In the genomic region with DNA sequence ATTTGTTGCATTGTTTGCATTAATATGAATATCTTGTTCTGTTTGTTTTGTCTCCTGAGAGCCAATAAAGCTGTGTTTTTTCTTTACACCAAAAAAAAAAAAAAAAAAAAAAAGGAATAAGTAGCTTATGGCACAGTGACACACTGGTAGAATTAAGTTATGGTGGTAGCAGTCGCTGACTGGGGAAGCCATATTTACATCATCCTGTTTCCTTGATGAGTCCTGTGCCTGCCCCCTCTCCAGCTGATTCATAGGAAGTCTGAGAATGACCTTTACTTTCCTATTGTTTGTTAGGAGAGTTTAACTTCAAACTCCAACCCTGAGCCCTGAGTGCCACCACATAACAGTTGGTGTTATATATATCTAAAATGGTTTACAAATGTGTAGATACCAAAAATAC, we compare ENCODE assay signal across 25 cellular contexts.
A peak's percentile ranks its signal among the peaks of the same experiment; 100 is the strongest.
DNase-seq lines count a peak whose midpoint lies in the region; ATAC-seq, FAIRE-seq and TF ChIP-seq lines count a peak whose summit lies in the region.
"Had no signal": no experiment of that assay in that cellular context is flagged by ENCODE, and none has a peak within 500 bp of the region (broad histone marks: within the 10 kb centered on the region; RNA-seq: fewer than 3 reads in every experiment).

No MANE protein-coding gene starts in this region.

- no TSS peak for BruUV-seq in IMR-90 (replicated peaks; lab: Mats Ljungman, UMichigan)
- no TSS peak for BruUV-seq in HepG2 (replicated peaks; lab: Mats Ljungman, UMichigan)

- WGBS in IMR-90 (ENCODE audit: extremely low coverage in 2 of 2, insufficient read length in 1 of 2), 2 experiments, result no CpG with 5 or more reads among the region's 1 CpG
- WGBS in HepG2 (ENCODE audit: low lambda C conversion rate), result 52% methylated on average over 1 of the region's 1 CpG

- dilution Hi-C loops in IMR-90 (cut with HindIII; ENCODE audit: low sequenced_read_pairs, unreplicated experiment), result no loop called here

- H3K27me3 Mint-ChIP-seq in activated naive CD8-positive, alpha-beta T cell treated with anti-CD3 and anti-CD28 coated beads, Interleukin-2, amount 50 U/mL, for 24 hours, result no peaks in the 10 kb centered on the region
- H3K27me3 Mint-ChIP-seq: activated B cell treated with CpG ODN at 0.5 μM for 24 hours; activated naive CD8-positive, alpha-beta T cell treated with anti-CD3 and anti-CD28 coated beads for 36 hours had no signal

- no peak overlapping the region for H3K9ac ChIP-seq in IMR-90 (ENCODE audit: low read depth, low read length)
- no peak overlapping the region for H3K9ac ChIP-seq in HepG2 (ENCODE audit: insufficient read depth, low read depth, low read length)
- H3K9ac ChIP-seq: KMS-11 had no signal

- no peak overlapping the region for H3K56ac ChIP-seq in IMR-90 (ENCODE audit: extremely low read depth, insufficient read depth, low read length)

- H4K20me1 ChIP-seq in IMR-90 (ENCODE audit: insufficient read depth, low read length), result no peaks in the 10 kb centered on the region
- no peaks in the 10 kb centered on the region for H4K20me1 ChIP-seq in HepG2 (ENCODE audit: insufficient read depth, low read length)

- H3K18ac ChIP-seq in IMR-90 (ENCODE audit: low read depth, low read length), result no peak overlapping the region

- no peak overlapping the region for H2BK120ac ChIP-seq in IMR-90 (ENCODE audit: low read depth, low read length)

- no peaks in the 10 kb centered on the region for H3K9me3 Mint-ChIP-seq in activated naive CD8-positive, alpha-beta T cell treated with anti-CD3 and anti-CD28 coated beads, Interleukin-2, amount 50 U/mL, for 24 hours
- H3K9me3 Mint-ChIP-seq: activated B cell treated with CpG ODN at 0.5 μM for 24 hours; activated naive CD8-positive, alpha-beta T cell treated with anti-CD3 and anti-CD28 coated beads for 36 hours had no signal

- H2AFZ ChIP-seq in IMR-90 (replicated peaks; ENCODE audit: low read length, poor library complexity) (no peak overlapping the region), HepG2 (ENCODE audit: low read length) (no peak overlapping the region)

- H3K4me3 ChIP-seq in IMR-90 (ENCODE audit: insufficient read depth, low read depth, low read length), result no peak overlapping the region
- H3K4me3 ChIP-seq in HepG2 (replicated peaks in 1 of 3; ENCODE audit: insufficient read depth in 1 of 3, low read depth in 2 of 3, low read length in 3 of 3), result no peak overlapping the region
- H3K4me3 ChIP-seq: cardiac muscle cell, SJSA1, vagina had no signal

- H3K79me2 ChIP-seq in HepG2 (ENCODE audit: insufficient read depth, low read length), result no peaks in the 10 kb centered on the region

- H2BK15ac ChIP-seq in IMR-90 (ENCODE audit: low read depth, low read length), result no peak overlapping the region

- no peak overlapping the region for H3K14ac ChIP-seq in IMR-90 (replicated peaks; ENCODE audit: low read depth, low read length)

- H3K4me3 Mint-ChIP-seq in activated naive CD8-positive, alpha-beta T cell treated with anti-CD3 and anti-CD28 coated beads, Interleukin-2, amount 50 U/mL, for 24 hours, result no peak overlapping the region
- H3K4me3 Mint-ChIP-seq: activated B cell treated with CpG ODN at 0.5 μM for 24 hours; activated CD8-positive, alpha-beta T cell treated with anti-CD3 and anti-CD28 coated beads, Interleukin-2, amount 10 ng/mL, durations not matched to agents 7 days and 5 days; activated naive CD8-positive, alpha-beta T cell treated with anti-CD3 and anti-CD28 coated beads for 36 hours had no signal

- in situ Hi-C loops in IMR-90 (cut with MboI; ENCODE audit: low sequenced_read_pairs), result no loop called here
- in situ Hi-C loops in HepG2 (cut with HindIII; ENCODE audit: extremely low pct_ligation_motif_present, low pct_unique_long_range_greater_than_20kb), result no loop called here

- H3K4me1 ChIP-seq in IMR-90 (ENCODE audit: control insufficient read depth, insufficient read depth, low read length) (peaks cover 5% of the 10 kb centered on the region), HepG2 (ENCODE audit: insufficient read depth, low read length) (no peaks in the 10 kb centered on the region)
- H3K4me1 ChIP-seq: foreskin keratinocyte, SJSA1 had no signal

- POLR2A ChIA-PET in IMR-90 (lab: Charles Lee; ENCODE audit: unreplicated experiment), result interaction anchor here (0.6 kb wide), 1 partner anchor 105 kb away, joined by 3 read pairs; no protein-coding TSS in a partner anchor
- POLR2A ChIA-PET in HepG2 (lab: Yijun Ruan, JAX), result no interaction called here

- H3K9me3 ChIP-seq in IMR-90 (ENCODE audit: control insufficient read depth, insufficient read depth, low read length) (no peaks in the 10 kb centered on the region), HepG2 (ENCODE audit: low read length) (no peaks in the 10 kb centered on the region)
- H3K9me3 ChIP-seq: neutrophil, SJSA1, vagina had no signal

- TF ChIP-seq POLR2A in IMR-90 (IDR thresholded peaks at IDR 0.05; ENCODE audit: low read depth, low read length) (no peak), HepG2 (IDR thresholded peaks at IDR 0.05; ENCODE audit: insufficient read depth in 1 of 2, low read depth in 2 of 2, low read length in 2 of 2) (no peak)

- H3K27ac Mint-ChIP-seq in activated naive CD8-positive, alpha-beta T cell treated with anti-CD3 and anti-CD28 coated beads, Interleukin-2, amount 50 U/mL, for 24 hours, result no peak overlapping the region
- H3K27ac Mint-ChIP-seq: activated B cell treated with CpG ODN at 0.5 μM for 24 hours; activated CD8-positive, alpha-beta T cell treated with anti-CD3 and anti-CD28 coated beads, Interleukin-2, amount 10 ng/mL, durations not matched to agents 7 days and 5 days; activated naive CD8-positive, alpha-beta T cell treated with anti-CD3 and anti-CD28 coated beads for 36 hours had no signal

- TF ChIP-seq EP300 in HepG2 (IDR thresholded peaks at IDR 0.05; ENCODE audit: low read depth in 2 of 2, low read length in 2 of 2) (no peak), HepG2 (CRISPR knock-in tag; IDR thresholded peaks at IDR 0.05; ENCODE audit: borderline replicate concordance) (no peak)

- no peaks in the 10 kb centered on the region for H3K27me3 ChIP-seq in IMR-90 (ENCODE audit: control insufficient read depth, insufficient read depth, low read length)
- peaks cover 8 to 18% of the 10 kb centered on the region in 2 experiments for H3K27me3 ChIP-seq in HepG2 (ENCODE audit: control insufficient read depth in 1 of 2, insufficient read depth in 2 of 2, low read length in 2 of 2)
- H3K27me3 ChIP-seq: cardiac muscle cell, foreskin keratinocyte, SJSA1, vagina had no signal

- DNase-seq in AG08396 (ENCODE audit: low spot score), result peak; percentile 57
- peak; percentile 81 for DNase-seq in IMR-90
- peak; percentile 79 to 94 for DNase-seq in dermis microvascular lymphatic vessel endothelial cell (ENCODE audit: low read depth in 2 of 2)
- no peak for DNase-seq in HepG2 (ENCODE audit: low spot score)
- DNase-seq in cerebellum (ENCODE audit: low spot score), result no peak
- no peak for DNase-seq in activated naive CD8-positive, alpha-beta T cell treated with anti-CD3 and anti-CD28 coated beads, Interleukin-2, amount 50 U/mL, for 24 hours
- DNase-seq in COLO829 (ENCODE audit: low spot score), result no peak
- no peak for DNase-seq in NCI-H524 (lab: John Stamatoyannopoulos, UW)
- DNase-seq: activated B cell treated with CpG ODN at 0.5 μM for 24 hours; activated CD8-positive, alpha-beta T cell treated with anti-CD3 and anti-CD28 coated beads, Interleukin-2, amount 10 ng/mL, durations not matched to agents 7 days and 5 days; activated naive CD8-positive, alpha-beta T cell treated with anti-CD3 and anti-CD28 coated beads for 36 hours; COR-L47; effector CD4-positive, alpha-beta T cell; foreskin keratinocyte; left colon; NCI-H1105; NCI-H2107; NCI-H526 treated with DMSO at 0.1 percent for 48 hours; right cardiac atrium had no signal

- no peak overlapping the region for H3K4ac ChIP-seq in IMR-90 (ENCODE audit: low read depth, low read length)

- no peak overlapping the region for H2AK9ac ChIP-seq in IMR-90 (replicated peaks; ENCODE audit: low read depth, low read length, poor library complexity)

- peaks cover 2% of the 10 kb centered on the region; the same call in 1 of the 2 replicates for H3K9me1 ChIP-seq in IMR-90 (ENCODE audit: insufficient read depth, low read length)

- peaks cover 1 to 21% of the 10 kb centered on the region in 2 experiments for H3K79me1 ChIP-seq in IMR-90 (ENCODE audit: low read depth in 1 of 2, low read length in 2 of 2)

- FAIRE-seq in HepG2 (lab: Jason Lieb, UNC), result no peak

- peak; percentile 73 for ATAC-seq in IMR-90 (ENCODE audit: low read depth)
- no peak for ATAC-seq in HepG2
- ATAC-seq in activated naive CD8-positive, alpha-beta T cell treated with anti-CD3 and anti-CD28 coated beads, Interleukin-2, amount 50 U/mL, for 24 hours, result no peak
- ATAC-seq: HCT116 had no signal

- H3K27ac ChIP-seq in IMR-90 (ENCODE audit: insufficient read depth, low read length), result no peak overlapping the region
- H3K27ac ChIP-seq in HepG2 (ENCODE audit: extremely low read length, insufficient read depth, low read length), result no peak overlapping the region
- H3K27ac ChIP-seq: cardiac muscle cell, foreskin keratinocyte, KMS-11, neutrophil, SJSA1, vagina had no signal

- no peak overlapping the region for H3K23ac ChIP-seq in IMR-90 (ENCODE audit: low read depth, low read length)

- intact Hi-C loops in IMR-90 (cut with micrococcal nuclease), result loop anchor here (10.0 kb wide), 1 partner anchor 135 kb away; no protein-coding TSS in a partner anchor
- intact Hi-C loops in HepG2 (cut with micrococcal nuclease; ENCODE audit: unreplicated experiment), result no loop called here

- no peak overlapping the region for H3K4me2 ChIP-seq in IMR-90 (ENCODE audit: low read depth, low read length)
- no peak overlapping the region for H3K4me2 ChIP-seq in HepG2 (ENCODE audit: low read depth, low read length)
- H3K4me2 ChIP-seq: KMS-11 had no signal

- H4K8ac ChIP-seq in IMR-90 (ENCODE audit: low read depth in 2 of 2, low read length in 2 of 2), result no peak overlapping the region

- TF ChIP-seq RAD21 in IMR-90 (IDR thresholded peaks at IDR 0.05; ENCODE audit: low read length) (no peak), HepG2 (CRISPR knock-in tag; IDR thresholded peaks at IDR 0.05) (no peak)

- no peak overlapping the region for H2BK20ac ChIP-seq in IMR-90 (ENCODE audit: low read depth, low read length)

- no peak for TF ChIP-seq CTCF in IMR-90 (conservative IDR thresholded peaks at IDR 0.05; ENCODE audit: low read depth, low read length)
- TF ChIP-seq CTCF in HepG2 (CRISPR knock-in tag; IDR thresholded peaks at IDR 0.05), result no peak

- no peak overlapping the region for H4K5ac ChIP-seq in IMR-90 (ENCODE audit: low read depth, low read length)

- H3K36me3 ChIP-seq in IMR-90 (ENCODE audit: control insufficient read depth, insufficient read depth, low read length), result peaks cover 23% of the 10 kb centered on the region
- no peaks in the 10 kb centered on the region for H3K36me3 ChIP-seq in HepG2 (replicated peaks in 1 of 2; ENCODE audit: control insufficient read depth in 1 of 2, insufficient read depth in 2 of 2, low read length in 2 of 2)
- H3K36me3 ChIP-seq: neutrophil, SJSA1 had no signal

- no peak overlapping the region for H2AK5ac ChIP-seq in IMR-90 (ENCODE audit: low read depth, low read length)

- CTCF ChIA-PET in IMR-90 (lab: Yijun Ruan, JAX) (interaction anchor here (1.0 kb wide), 1 partner anchor 43 kb away, joined by 3 read pairs; no protein-coding TSS in a partner anchor), HepG2 (lab: Yijun Ruan, JAX; ENCODE audit: low intra/inter-chr PET ratio, low total read pairs) (no interaction called here)

- no peaks in the 10 kb centered on the region for H3K36me3 Mint-ChIP-seq in activated naive CD8-positive, alpha-beta T cell treated with anti-CD3 and anti-CD28 coated beads, Interleukin-2, amount 50 U/mL, for 24 hours (ENCODE audit: low read depth)
- H3K36me3 Mint-ChIP-seq: activated naive CD8-positive, alpha-beta T cell treated with anti-CD3 and anti-CD28 coated beads for 36 hours had no signal

- no peak overlapping the region for H4K91ac ChIP-seq in IMR-90 (ENCODE audit: insufficient read depth, low read depth, low read length)

- peak overlapping the region; percentile 24 for H2BK5ac ChIP-seq in IMR-90 (ENCODE audit: low read depth, low read length, poor library complexity, severe bottlenecking)

- H3K4me1 Mint-ChIP-seq in activated naive CD8-positive, alpha-beta T cell treated with anti-CD3 and anti-CD28 coated beads, Interleukin-2, amount 50 U/mL, for 24 hours, result peaks cover 5% of the 10 kb centered on the region

Comparison
In these comparisons a context has a peak if more than half of its experiments do, and no peak if none do; other contexts are left out.
1. DNase-seq: peak in AG08396 (single experiment), IMR-90 (single experiment) and dermis microvascular lymphatic vessel endothelial cell (2 of 2); none in HepG2 (single experiment), cerebellum (single experiment), activated naive CD8-positive, alpha-beta T cell treated with anti-CD3 and anti-CD28 coated beads, Interleukin-2, amount 50 U/mL, for 24 hours (single experiment), COLO829 (single experiment) and NCI-H524 (0 of 2).